ENCODE assay signal across 21 cellular contexts in genomic region chr1:187267745-187268277, GRCh38.
DNase-seq lines count a peak whose midpoint lies in the region; ATAC-seq, FAIRE-seq and TF ChIP-seq lines count a peak whose summit lies in the region.
"Had no signal": no experiment of that assay in that cellular context is flagged by ENCODE, and none has a peak within 500 bp of the region (broad histone marks: within the 10 kb centered on the region; RNA-seq: fewer than 3 reads in every experiment).

No MANE protein-coding gene starts in this region.

- intact Hi-C loops in activated CD4-positive, alpha-beta T cell treated with anti-CD3 and anti-CD28 coated beads, Interleukin-2, amount 10 ng/mL, durations not matched to agents 24 days and 14 days (cut with micrococcal nuclease), result no loop called here

- WGBS in mesodermal cell (ENCODE audit: insufficient coverage in 2 of 2), 2 experiments, result 80% methylated on average over 1 of the region's 1 CpG; no CpG with 5 or more reads in 1 of the 2 experiments

- H3K4me3 ChIP-seq in mesodermal cell (ENCODE audit: extremely low read depth, insufficient read depth, low read length, poor library complexity, severe bottlenecking), result no peak overlapping the region
- H3K4me3 ChIP-seq: BLaER1 treated with 17β-estradiol and CSF1 and Interleukin-3, amounts not matched to agents 10 nM and 100 nM; GM23338 had no signal

- H3K27ac ChIP-seq in mesodermal cell (ENCODE audit: low read depth, low read length, severe bottlenecking), result peak overlapping the region; percentile 78
- H3K27ac ChIP-seq: BLaER1 treated with 17β-estradiol and CSF1 and Interleukin-3, amounts not matched to agents 10 nM and 100 nM had no signal

- H3K36me3 Mint-ChIP-seq in activated CD4-positive, alpha-beta T cell treated with anti-CD3 and anti-CD28 coated beads, Interleukin-2, amount 10 ng/mL, durations not matched to agents 24 days and 14 days (ENCODE audit: low read depth), result no peaks in the 10 kb centered on the region
- H3K36me3 Mint-ChIP-seq: CD8-positive, alpha-beta T cell had no signal

- H3K36me3 ChIP-seq in mesodermal cell (ENCODE audit: control insufficient read depth, insufficient read depth, low read length), result no peaks in the 10 kb centered on the region
- H3K36me3 ChIP-seq: BLaER1 treated with 17β-estradiol and CSF1 and Interleukin-3, amounts not matched to agents 10 nM and 100 nM had no signal

- peak; percentile 6 for FAIRE-seq in D721Med (lab: Jason Lieb, UNC)
- FAIRE-seq: GM12892, GM18507, H54 had no signal

- DNase-seq in D721Med (ENCODE audit: insufficient read length, low spot score) (no peak), HS-27A (ENCODE audit: low read depth) (peak; percentile 8), NCI-H446 treated with DMSO at 0.1 percent for 48 hours (lab: John Stamatoyannopoulos, UW) (peak; percentile 35), AML-193 (lab: John Stamatoyannopoulos, UW) (no peak)
- DNase-seq in activated CD4-positive, alpha-beta T cell treated with anti-CD3 and anti-CD28 coated beads, Interleukin-2, amount 10 ng/mL, durations not matched to agents 24 days and 14 days, result no peak
- no peak for DNase-seq in stimulated activated CD4-positive, alpha-beta T cell treated with anti-CD3 and anti-CD28 coated beads, Interleukin-4, amount 100 ng/mL, for 1 hour
- DNase-seq: 8988T; Calu3; CD8-positive, alpha-beta T cell; DMS 273 treated with DMSO at 0.1 percent for 48 hours; GDM1; HCEC 1CT; HFFc6 had no signal

- no peak overlapping the region for H3K27ac Mint-ChIP-seq in activated CD4-positive, alpha-beta T cell treated with anti-CD3 and anti-CD28 coated beads, Interleukin-2, amount 10 ng/mL, durations not matched to agents 24 days and 14 days
- H3K27ac Mint-ChIP-seq: B cell; CD8-positive, alpha-beta T cell; GM23338; HFFc6 had no signal

- H3K9me3 ChIP-seq in mesodermal cell (ENCODE audit: control insufficient read depth, low read length), result no peaks in the 10 kb centered on the region
- H3K9me3 ChIP-seq: BLaER1 treated with 17β-estradiol and CSF1 and Interleukin-3, amounts not matched to agents 10 nM and 100 nM had no signal

- H3K9me3 Mint-ChIP-seq in activated CD4-positive, alpha-beta T cell treated with anti-CD3 and anti-CD28 coated beads, Interleukin-2, amount 10 ng/mL, durations not matched to agents 24 days and 14 days, result no peaks in the 10 kb centered on the region
- H3K9me3 Mint-ChIP-seq: CD8-positive, alpha-beta T cell; GM23338 had no signal

- H3K4me1 Mint-ChIP-seq in activated CD4-positive, alpha-beta T cell treated with anti-CD3 and anti-CD28 coated beads, Interleukin-2, amount 10 ng/mL, durations not matched to agents 24 days and 14 days, result no peaks in the 10 kb centered on the region
- H3K4me1 Mint-ChIP-seq: B cell had no signal

- no peak for TF ChIP-seq CTCF in D721Med (IDR thresholded peaks at IDR 0.05; ENCODE audit: insufficient read depth, missing control alignments)

- peaks cover 33% of the 10 kb centered on the region for H3K4me1 ChIP-seq in mesodermal cell (ENCODE audit: control insufficient read depth, insufficient read depth, low read length, poor library complexity, severe bottlenecking)
- H3K4me1 ChIP-seq: BLaER1 treated with 17β-estradiol and CSF1 and Interleukin-3, amounts not matched to agents 10 nM and 100 nM had no signal

- no peak for ATAC-seq in GM21360 (IDR thresholded peaks at IDR 0.05; ENCODE audit: unreplicated experiment)
- ATAC-seq: CD8-positive, alpha-beta T cell; GM23338 had no signal

- no peak overlapping the region for H3K4me3 Mint-ChIP-seq in activated CD4-positive, alpha-beta T cell treated with anti-CD3 and anti-CD28 coated beads, Interleukin-2, amount 10 ng/mL, durations not matched to agents 24 days and 14 days
- H3K4me3 Mint-ChIP-seq: B cell; CD8-positive, alpha-beta T cell; GM23338; HFFc6 had no signal

- no peaks in the 10 kb centered on the region for H3K27me3 Mint-ChIP-seq in activated CD4-positive, alpha-beta T cell treated with anti-CD3 and anti-CD28 coated beads, Interleukin-2, amount 10 ng/mL, durations not matched to agents 24 days and 14 days
- H3K27me3 Mint-ChIP-seq: B cell had no signal

Comparison
In these comparisons a context has a peak if more than half of its experiments do, and no peak if none do; other contexts are left out.
1. DNase-seq: peak in HS-27A (single experiment) and NCI-H446 treated with DMSO at 0.1 percent for 48 hours (single experiment); none in D721Med (single experiment), activated CD4-positive, alpha-beta T cell treated with anti-CD3 and anti-CD28 coated beads, Interleukin-2, amount 10 ng/mL, durations not matched to agents 24 days and 14 days (single experiment), AML-193 (0 of 2) and stimulated activated CD4-positive, alpha-beta T cell treated with anti-CD3 and anti-CD28 coated beads, Interleukin-4, amount 100 ng/mL, for 1 hour (single experiment).